ENCODE assay signal across 14 cellular contexts in genomic region chr2:86765308-86765695, GRCh38. TPM values are rescaled to one million over a fixed set of nuclear protein-coding genes. Genes with fewer than 3 reads are reported as not detected.
A peak's percentile ranks its signal among the peaks of the same experiment; 100 is the strongest.
DNase-seq lines count a peak whose midpoint lies in the region; ATAC-seq, FAIRE-seq and TF ChIP-seq lines count a peak whose summit lies in the region.
"Had no signal": no experiment of that assay in that cellular context is flagged by ENCODE, and none has a peak within 500 bp of the region (broad histone marks: within the 10 kb centered on the region; RNA-seq: fewer than 3 reads in every experiment).

No MANE protein-coding gene starts in this region.

- H3K9me3 ChIP-seq in right lobe of liver, result no peaks in the 10 kb centered on the region
- no peaks in the 10 kb centered on the region for H3K9me3 ChIP-seq in HepG2 (ENCODE audit: low read length)
- no peaks in the 10 kb centered on the region for H3K9me3 ChIP-seq in T-helper 17 cell (ENCODE audit: control insufficient read depth, low read length, poor library complexity, severe bottlenecking)
- H3K9me3 ChIP-seq in kidney (ENCODE audit: control insufficient read depth in 1 of 2, low read length in 2 of 2), result no peaks in the 10 kb centered on the region
- H3K9me3 ChIP-seq: A549, BLaER1 had no signal

- H3K4me2 ChIP-seq in HepG2 (ENCODE audit: low read depth, low read length), result no peak overlapping the region
- no peak overlapping the region for H3K4me2 ChIP-seq in GM23338
- H3K4me2 ChIP-seq: A549, BLaER1 had no signal

- H3F3A ChIP-seq in GM23338 (replicated peaks; ENCODE audit: low read depth), result no peaks in the 10 kb centered on the region

- H3K4me3 ChIP-seq in right lobe of liver (no peak overlapping the region), HepG2 (replicated peaks in 1 of 3; ENCODE audit: insufficient read depth in 1 of 3, low read depth in 2 of 3, low read length in 3 of 3) (no peak overlapping the region), kidney (ENCODE audit: low read length in 2 of 2) (no peak overlapping the region), GM23338 (no peak overlapping the region)
- H3K4me3 ChIP-seq: A549, BLaER1 had no signal

- H4K20me1 ChIP-seq in HepG2 (ENCODE audit: insufficient read depth, low read length) (peaks cover 6% of the 10 kb centered on the region; the same call in 1 of the 2 replicates), GM23338 (replicated peaks; ENCODE audit: insufficient read depth) (peaks cover 36% of the 10 kb centered on the region)

- H3K4me3 Mint-ChIP-seq in T-helper 17 cell (no peak overlapping the region), GM23338 (no peak overlapping the region)

- H3K27ac ChIP-seq in right lobe of liver (no peak overlapping the region), HepG2 (ENCODE audit: extremely low read length, insufficient read depth, low read length) (no peak overlapping the region), kidney (ENCODE audit: low read depth in 2 of 2, low read length in 2 of 2) (no peak overlapping the region), GM23338 (ENCODE audit: low read depth) (no peak overlapping the region)
- H3K27ac ChIP-seq: A549, BLaER1 had no signal

- H3K27me3 ChIP-seq in right lobe of liver (no peaks in the 10 kb centered on the region), HepG2 (ENCODE audit: control insufficient read depth in 1 of 2, insufficient read depth in 2 of 2, low read length in 2 of 2) (no peaks in the 10 kb centered on the region), GM23338 (ENCODE audit: insufficient read depth) (no peaks in the 10 kb centered on the region)
- H3K27me3 ChIP-seq: BLaER1 had no signal

- H2AFZ ChIP-seq in HepG2 (ENCODE audit: low read length) (no peak overlapping the region), GM23338 (no peak overlapping the region)

- no peak for TF ChIP-seq POLR2A in right lobe of liver (IDR thresholded peaks at IDR 0.05)
- TF ChIP-seq POLR2A in HepG2 (IDR thresholded peaks at IDR 0.05; ENCODE audit: insufficient read depth in 1 of 2, low read depth in 2 of 2, low read length in 2 of 2), result no peak

- WGBS in right lobe of liver (ENCODE audit: insufficient coverage, low coverage, low lambda C conversion rate, missing lambda C conversion rate), result 0% methylated on average over 1 of the region's 1 CpG
- 53% methylated on average over 1 of the region's 1 CpG for WGBS in HepG2 (ENCODE audit: low lambda C conversion rate)

- BruUV-seq in HepG2 (replicated peaks; lab: Mats Ljungman, UMichigan), result no TSS peak

- ATAC-seq in right lobe of liver, result peak in 3 of 4 donors; percentile 33 to 42 (median 34)
- ATAC-seq in HepG2, result no peak
- ATAC-seq in T-helper 17 cell, result no peak
- no peak for ATAC-seq in GM23338

- H3K4me1 Mint-ChIP-seq in T-helper 17 cell (peaks cover 17% of the 10 kb centered on the region), GM23338 (peaks cover 7% of the 10 kb centered on the region; the same call in 2 of the 3 replicates)

- no peak for TF ChIP-seq CTCF in right lobe of liver (IDR thresholded peaks at IDR 0.05)
- TF ChIP-seq CTCF in HepG2 (CRISPR knock-in tag; IDR thresholded peaks at IDR 0.05), result no peak
- TF ChIP-seq CTCF in kidney (IDR thresholded peaks at IDR 0.05; ENCODE audit: borderline replicate concordance, extremely low read depth, insufficient read depth), result no peak
- TF ChIP-seq CTCF in GM23338 (conservative IDR thresholded peaks at IDR 0.05; ENCODE audit: low read depth in 2 of 2), result no peak

- H3K27ac Mint-ChIP-seq in T-helper 17 cell (peak overlapping the region; percentile 34), GM23338 (no peak overlapping the region)

- CTCF ChIA-PET in HepG2 (lab: Yijun Ruan, JAX; ENCODE audit: low intra/inter-chr PET ratio, low total read pairs), result no interaction called here

- intact Hi-C loops in right lobe of liver (cut with DNase I) (no loop called here), HepG2 (cut with micrococcal nuclease; ENCODE audit: unreplicated experiment) (no loop called here), head of caudate nucleus (cut with DNase I) (no loop called here), kidney (cut with DNase I) (no loop called here)

- H3K9ac ChIP-seq in HepG2 (ENCODE audit: insufficient read depth, low read depth, low read length), result no peak overlapping the region
- H3K9ac ChIP-seq in kidney (ENCODE audit: low read length in 2 of 2), result no peak overlapping the region
- H3K9ac ChIP-seq: BLaER1 had no signal

- H3K9me3 Mint-ChIP-seq in GM23338, result no peaks in the 10 kb centered on the region

- DNase-seq in right lobe of liver (no peak), HepG2 (ENCODE audit: low spot score) (no peak), T-helper 17 cell (no peak), head of caudate nucleus (peak in 29 of 42 donors; percentile 17 to 89 (median 55)), putamen (ENCODE audit: low spot score) (peak; percentile 73), kidney (no peak), AG20443 (ENCODE audit: low spot score) (no peak), GM23338 (ENCODE audit: low spot score) (no peak)

- H3K27me3 Mint-ChIP-seq in T-helper 17 cell, result no peaks in the 10 kb centered on the region
- H3K27me3 Mint-ChIP-seq in GM23338 (ENCODE audit: insufficient read depth, low read depth, poor library complexity), result peaks cover 5% of the 10 kb centered on the region

- in situ Hi-C loops in HepG2 (cut with HindIII; ENCODE audit: extremely low pct_ligation_motif_present, low pct_unique_long_range_greater_than_20kb), result no loop called here

- H3K79me2 ChIP-seq in HepG2 (ENCODE audit: insufficient read depth, low read length) (peaks cover 5% of the 10 kb centered on the region), GM23338 (replicated peaks; ENCODE audit: insufficient read depth) (peaks cover 19% of the 10 kb centered on the region)

- no peak for TF ChIP-seq RAD21 in HepG2 (CRISPR knock-in tag; IDR thresholded peaks at IDR 0.05)

- H3K36me3 ChIP-seq in right lobe of liver (peaks cover 0 to 40% (median 7%) of the 10 kb centered on the region in 4 donors), HepG2 (replicated peaks in 1 of 2; ENCODE audit: control insufficient read depth in 1 of 2, insufficient read depth in 2 of 2, low read length in 2 of 2) (peaks cover 20 to 56% of the 10 kb centered on the region in 2 experiments), kidney (ENCODE audit: control insufficient read depth in 1 of 2, insufficient read depth in 2 of 2, low read length in 2 of 2) (peaks cover 16 to 17% of the 10 kb centered on the region in 2 donors), GM23338 (ENCODE audit: insufficient read depth) (peaks cover 11% of the 10 kb centered on the region)

- no peaks in the 10 kb centered on the region for H3K9me2 ChIP-seq in GM23338 (ENCODE audit: insufficient read depth)

- H3K36me3 Mint-ChIP-seq in T-helper 17 cell (ENCODE audit: low read depth) (peaks cover 2% of the 10 kb centered on the region), GM23338 (ENCODE audit: low read depth) (peaks cover 27% of the 10 kb centered on the region)

- H3K4me1 ChIP-seq in right lobe of liver, result no peaks in the 10 kb centered on the region
- H3K4me1 ChIP-seq in HepG2 (ENCODE audit: insufficient read depth, low read length), result no peaks in the 10 kb centered on the region
- H3K4me1 ChIP-seq in kidney (ENCODE audit: control insufficient read depth in 1 of 2, insufficient read depth in 1 of 2, low read depth in 1 of 2, low read length in 2 of 2), result no peaks in the 10 kb centered on the region
- no peaks in the 10 kb centered on the region for H3K4me1 ChIP-seq in GM23338 (ENCODE audit: insufficient read depth)
- H3K4me1 ChIP-seq: A549 had no signal

- TF ChIP-seq EP300 in HepG2 (IDR thresholded peaks at IDR 0.05; ENCODE audit: low read depth in 2 of 2, low read length in 2 of 2) (no peak), HepG2 (CRISPR knock-in tag; IDR thresholded peaks at IDR 0.05; ENCODE audit: borderline replicate concordance) (no peak)

- POLR2A ChIA-PET in HepG2 (lab: Yijun Ruan, JAX), result no interaction called here

- FAIRE-seq in HepG2 (lab: Jason Lieb, UNC) (no peak), kidney (lab: Jason Lieb, UNC) (no peak)
- FAIRE-seq: HTR-8/SVneo had no signal

RNA-seq across cellular contexts. Expression of gene CD8A, which starts 25.4 kb away (rescaled TPM):
- total RNA-seq in right lobe of liver, result 1 to 10 TPM in 1 of 6 experiments, under 1 TPM in 5; 0.26 to 1.1 (median 0.61) TPM
- not detected in 2 replicates for total RNA-seq in HepG2 (2016; rRNA removed; fragmentation: Illumina TruSeq; extraction: Trizol)
- not detected in 2 replicates for total RNA-seq in HepG2 (2016; cell fraction: cytosol; rRNA removed; fragmentation: Illumina TruSeq; extraction: Trizol; ENCODE audit: low read depth)
- 0.10 TPM in 1 of 2 replicates, not detected in the other for total RNA-seq in HepG2 (2016; cell fraction: insoluble cytoplasmic fraction; rRNA removed; fragmentation: Illumina TruSeq; extraction: Trizol)
- total RNA-seq in HepG2 (2016; cell fraction: membrane; rRNA removed; fragmentation: Illumina TruSeq; extraction: Trizol), result 0.06 TPM in 1 of 2 replicates, not detected in the other
- not detected in 2 replicates for total RNA-seq in HepG2 (2016; cell fraction: nucleus; rRNA removed; fragmentation: Illumina TruSeq; extraction: Trizol)
- 0.09 TPM in 2 replicates for polyA plus RNA-seq in HepG2 (2011; rRNA removed)
- 0.05 and 0.09 TPM in 2 replicates for polyA plus RNA-seq in HepG2 (2011; cell fraction: cytosol; rRNA removed)
- polyA plus RNA-seq in HepG2 (2011; cell fraction: nucleus; rRNA removed), result 0.09 and 0.13 TPM in 2 replicates
- 0.04 and 0.23 TPM in 2 replicates for polyA plus RNA-seq in HepG2 (2012)
- not detected in 2 replicates for polyA plus RNA-seq in HepG2 (2016; cell fraction: cytosol; fragmentation: Illumina TruSeq; extraction: Trizol; ENCODE audit: low read depth)
- 0.10 TPM in 1 of 2 replicates, not detected in the other for polyA plus RNA-seq in HepG2 (2016; cell fraction: insoluble cytoplasmic fraction; fragmentation: Illumina TruSeq; extraction: Trizol; ENCODE audit: low read depth)
- polyA plus RNA-seq in HepG2 (2016; cell fraction: membrane; fragmentation: Illumina TruSeq; extraction: Trizol; ENCODE audit: low read depth), result not detected in 2 replicates
- polyA plus RNA-seq in HepG2 (2016; cell fraction: nucleus; fragmentation: Illumina TruSeq; extraction: Trizol; ENCODE audit: insufficient read depth, low read depth), result not detected in 2 replicates
- not detected in 2 replicates for polyA minus RNA-seq in HepG2 (2011; rRNA and poly(A)+ RNA removed; ENCODE audit: low replicate concordance)
- not detected in 2 replicates for polyA minus RNA-seq in HepG2 (2011; cell fraction: cytosol; rRNA and poly(A)+ RNA removed)
- not detected in 2 replicates for polyA minus RNA-seq in HepG2 (2011; cell fraction: nucleus; rRNA and poly(A)+ RNA removed)
- under 1 TPM in 1 of 2 donors, not detected in 1; 0.70 TPM for total RNA-seq in T-helper 17 cell
- 5.9 TPM for total RNA-seq in kidney
- polyA plus RNA-seq in kidney (ENCODE audit: insufficient read depth, low read depth, low replicate concordance), result 0.65 TPM
- 0.24 and 0.54 TPM in 2 replicates for total RNA-seq in GM23338 (2014; rRNA removed; shearing (Covaris generic))
- 0.12 and 0.19 TPM in 2 replicates for polyA plus RNA-seq in GM23338 (2016; fragmentation: Nextera tagmentation; extraction: Ambion mirVana)
- total RNA-seq: Daoy, H4 had no signal
- polyA plus RNA-seq: AG04450 had no signal

RNA-seq across cellular contexts. Expression of gene RMND5A, which starts 45.2 kb away (rescaled TPM):
- total RNA-seq in right lobe of liver (10 to 100 TPM; 22.2 to 45.6 (median 33.8) TPM), HepG2 (2016; rRNA removed; fragmentation: Illumina TruSeq; extraction: Trizol) (66.4 and 108 TPM in 2 replicates), T-helper 17 cell (10 to 100 TPM; 28.4 to 42.3 TPM), kidney (33.6 TPM)
- total RNA-seq in HepG2 (2016; cell fraction: cytosol; rRNA removed; fragmentation: Illumina TruSeq; extraction: Trizol; ENCODE audit: low read depth), result 6.8 and 8.0 TPM in 2 replicates
- 66.9 and 102 TPM in 2 replicates for total RNA-seq in HepG2 (2016; cell fraction: insoluble cytoplasmic fraction; rRNA removed; fragmentation: Illumina TruSeq; extraction: Trizol)
- total RNA-seq in HepG2 (2016; cell fraction: membrane; rRNA removed; fragmentation: Illumina TruSeq; extraction: Trizol), result 26.4 and 27.1 TPM in 2 replicates
- 37.8 and 39.3 TPM in 2 replicates for total RNA-seq in HepG2 (2016; cell fraction: nucleus; rRNA removed; fragmentation: Illumina TruSeq; extraction: Trizol)
- polyA plus RNA-seq in HepG2 (2011; rRNA removed) (27.3 and 31.0 TPM in 2 replicates), kidney (ENCODE audit: insufficient read depth, low read depth, low replicate concordance) (13.9 TPM), GM23338 (2016; fragmentation: Nextera tagmentation; extraction: Ambion mirVana) (18.6 and 24.0 TPM in 2 replicates)
- 23.0 and 32.3 TPM in 2 replicates for polyA plus RNA-seq in HepG2 (2011; cell fraction: cytosol; rRNA removed)
- polyA plus RNA-seq in HepG2 (2011; cell fraction: nucleus; rRNA removed), result 13.2 and 16.8 TPM in 2 replicates
- 32.6 and 37.2 TPM in 2 replicates for polyA plus RNA-seq in HepG2 (2012)
- polyA plus RNA-seq in HepG2 (2016; cell fraction: cytosol; fragmentation: Illumina TruSeq; extraction: Trizol; ENCODE audit: low read depth), result 2.5 and 3.5 TPM in 2 replicates
- polyA plus RNA-seq in HepG2 (2016; cell fraction: insoluble cytoplasmic fraction; fragmentation: Illumina TruSeq; extraction: Trizol; ENCODE audit: low read depth), result 62.4 and 63.9 TPM in 2 replicates
- 11.9 and 14.5 TPM in 2 replicates for polyA plus RNA-seq in HepG2 (2016; cell fraction: membrane; fragmentation: Illumina TruSeq; extraction: Trizol; ENCODE audit: low read depth)
- polyA plus RNA-seq in HepG2 (2016; cell fraction: nucleus; fragmentation: Illumina TruSeq; extraction: Trizol; ENCODE audit: insufficient read depth, low read depth), result 27.7 and 40.2 TPM in 2 replicates
- polyA minus RNA-seq in HepG2 (2011; rRNA and poly(A)+ RNA removed; ENCODE audit: low replicate concordance), result 70.4 and 98.0 TPM in 2 replicates
- 69.4 and 79.3 TPM in 2 replicates for polyA minus RNA-seq in HepG2 (2011; cell fraction: cytosol; rRNA and poly(A)+ RNA removed)
- polyA minus RNA-seq in HepG2 (2011; cell fraction: nucleus; rRNA and poly(A)+ RNA removed), result 46.7 and 61.4 TPM in 2 replicates
- 79.8 and 87.9 TPM in 2 replicates for total RNA-seq in GM23338 (2014; rRNA removed; shearing (Covaris generic))

Comparison
In these comparisons a context has a peak if more than half of its experiments do, and no peak if none do; other contexts are left out.
1. ATAC-seq: peak in right lobe of liver (3 of 4); none in HepG2 (single experiment), T-helper 17 cell (single experiment) and GM23338 (single experiment).
2. DNase-seq: peak in head of caudate nucleus (29 of 42) and putamen (single experiment); none in right lobe of liver (0 of 3), HepG2 (single experiment), T-helper 17 cell (0 of 3), kidney (single experiment), AG20443 (single experiment) and GM23338 (single experiment).